ENCODE assay signal across 1 cellular context in the genomic region with DNA sequence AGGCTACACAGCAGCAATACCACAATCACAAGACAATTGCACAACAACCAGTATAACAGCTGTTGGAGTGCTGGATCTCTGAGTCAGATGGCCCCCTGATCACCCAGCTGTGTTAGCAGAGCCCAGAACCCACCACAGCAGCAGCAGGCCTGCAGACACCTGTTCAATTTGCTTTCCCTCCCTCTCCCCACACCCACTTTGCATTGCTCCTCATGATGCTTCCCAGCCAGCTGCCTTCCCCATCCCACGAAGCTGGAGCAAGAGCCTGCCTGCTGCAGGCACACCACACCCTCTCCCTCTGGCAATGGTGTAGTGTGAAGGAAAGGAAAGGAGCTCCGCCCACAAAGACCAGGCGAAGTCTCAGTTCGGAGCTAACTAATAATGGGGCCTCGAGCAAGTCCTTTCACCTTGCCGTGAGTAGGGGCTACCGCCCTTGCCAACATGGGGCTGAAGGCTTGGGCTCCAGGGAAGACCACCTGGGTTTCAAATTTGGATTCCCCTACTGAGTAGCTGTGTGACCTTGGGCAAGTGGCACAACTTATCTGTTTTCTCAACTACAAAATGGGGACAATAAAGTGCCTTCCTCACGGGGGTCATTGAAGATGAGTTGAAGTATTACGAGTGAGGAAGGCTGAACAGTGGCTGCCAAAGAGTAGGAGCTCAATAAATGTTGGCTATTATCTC.
TF ChIP-seq lines count a peak whose summit lies in the region.

No MANE protein-coding gene starts in this region.

TF ChIP-seq in SK-N-SH, 30 proteins besides CTCF, POLR2A, EP300 and RAD21 (continued from another document):
- TF ChIP-seq NFIC (IDR thresholded peaks at IDR 0.05; ENCODE audit: borderline replicate concordance), result no peak
